ENCODE assay signal across 1 cellular context in the genomic region with DNA sequence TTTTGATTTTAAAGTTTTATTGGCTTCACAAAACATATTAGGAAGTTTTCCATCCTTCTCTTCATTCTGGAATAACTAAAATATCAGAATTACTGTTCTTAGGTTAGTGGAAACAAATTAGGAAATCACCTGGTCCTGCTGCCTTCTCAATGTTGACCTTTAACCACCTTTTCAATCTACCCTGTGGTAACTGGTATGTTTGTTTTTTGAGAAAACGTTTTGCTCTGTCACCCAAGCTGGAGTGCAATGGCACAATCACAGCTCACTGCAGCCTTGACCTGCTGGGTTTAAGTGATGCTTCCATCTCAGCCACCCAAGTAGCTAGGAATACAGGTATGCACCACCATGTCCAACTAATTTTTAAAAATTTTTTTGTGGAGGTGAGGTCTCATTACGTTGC.
A peak's percentile ranks its signal among the peaks of the same experiment; 100 is the strongest.
TF ChIP-seq lines count a peak whose summit lies in the region.

No MANE protein-coding gene starts in this region.

TF ChIP-seq in HepG2, 621 proteins besides CTCF, POLR2A, EP300 and RAD21 (continued from another document and continues in another):
- TF ChIP-seq SMC3 (IDR thresholded peaks at IDR 0.05; ENCODE audit: low read length), result no peak
- no peak for TF ChIP-seq ZNF660 (CRISPR knock-in tag; IDR thresholded peaks at IDR 0.05; ENCODE audit: borderline replicate concordance, low read depth)
- TF ChIP-seq GTF2F1 (IDR thresholded peaks at IDR 0.05; ENCODE audit: low read length), result no peak
- TF ChIP-seq ZIK1 (CRISPR knock-in tag; IDR thresholded peaks at IDR 0.05; ENCODE audit: borderline replicate concordance, low read depth), result no peak
- TF ChIP-seq LCORL (IDR thresholded peaks at IDR 0.05), result peak; percentile 52; the same call in 1 of the 2 replicates
- peak; percentile 89 for TF ChIP-seq LCORL (CRISPR knock-in tag; IDR thresholded peaks at IDR 0.05)
- TF ChIP-seq, protein P1, sequence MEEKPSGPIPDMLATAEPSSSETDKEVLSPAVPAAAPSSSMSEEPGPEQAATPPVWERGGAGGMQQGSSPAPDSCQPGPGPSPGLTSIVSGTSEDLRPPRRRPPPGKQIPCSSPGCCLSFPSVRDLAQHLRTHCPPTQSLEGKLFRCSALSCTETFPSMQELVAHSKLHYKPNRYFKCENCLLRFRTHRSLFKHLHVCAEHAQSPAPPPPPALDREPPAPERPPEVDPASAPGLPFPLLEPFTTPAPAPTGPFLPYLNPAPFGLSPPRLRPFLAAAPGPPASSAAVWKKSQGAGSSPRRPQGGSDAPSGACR (CRISPR knock-in tag; IDR thresholded peaks at IDR 0.05), result 0 out of 2 replicates have a peak, but pooled peaks have one; percentile 61
- TF ChIP-seq, protein P2, sequence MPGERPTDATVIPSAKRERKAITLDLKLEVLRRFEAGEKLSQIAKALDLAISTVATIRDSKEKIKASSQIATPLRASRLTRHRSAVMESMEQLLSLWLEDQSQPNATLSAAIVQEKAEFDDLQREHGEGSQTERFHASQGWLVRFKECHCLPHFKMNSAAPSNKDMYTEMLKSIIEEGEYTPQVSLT (CRISPR knock-in tag; IDR thresholded peaks at IDR 0.05; ENCODE audit: borderline replicate concordance, low read depth), result no peak
- TF ChIP-seq FOXJ3 (CRISPR knock-in tag; IDR thresholded peaks at IDR 0.05; ENCODE audit: borderline replicate concordance), result peak; percentile 52; the same call in 1 of the 2 replicates
- TF ChIP-seq ZNF430 (CRISPR knock-in tag; IDR thresholded peaks at IDR 0.05), result no peak
- no peak for TF ChIP-seq POLR2AphosphoS2 (IDR thresholded peaks at IDR 0.05; ENCODE audit: low read depth, low read length)
- TF ChIP-seq ELF1 (CRISPR knock-in tag; IDR thresholded peaks at IDR 0.05), result 0 out of 2 replicates have a peak, but pooled peaks have one; percentile 13
- TF ChIP-seq HOXA3 (CRISPR knock-in tag; IDR thresholded peaks at IDR 0.05), result peak; percentile 33; the same call in 1 of the 2 replicates
- no peak for TF ChIP-seq ETV6 (CRISPR knock-in tag; conservative IDR thresholded peaks at IDR 0.05)
- TF ChIP-seq CEBPB (IDR thresholded peaks at IDR 0.05; ENCODE audit: borderline replicate concordance, low read depth, low read length), result peak; percentile 75
- TF ChIP-seq ZNF274 (CRISPR knock-in tag; IDR thresholded peaks at IDR 0.05), result no peak
- TF ChIP-seq ZNF235 (CRISPR knock-in tag; IDR thresholded peaks at IDR 0.05; ENCODE audit: borderline replicate concordance), result no peak
- no peak for TF ChIP-seq ATAD3A (CRISPR knock-in tag; IDR thresholded peaks at IDR 0.05)
- no peak for TF ChIP-seq SUZ12 (IDR thresholded peaks at IDR 0.05; ENCODE audit: low read depth, low read length)
- TF ChIP-seq HMG20B (CRISPR knock-in tag; conservative IDR thresholded peaks at IDR 0.05), result 0 out of 2 replicates have a peak, but pooled peaks have one; percentile 20
- TF ChIP-seq ZNF841 (CRISPR knock-in tag; IDR thresholded peaks at IDR 0.05; ENCODE audit: borderline replicate concordance), result no peak
- no peak for TF ChIP-seq ATF7-NPFF (CRISPR knock-in tag; IDR thresholded peaks at IDR 0.05; ENCODE audit: low read depth)
- TF ChIP-seq, protein P3, sequence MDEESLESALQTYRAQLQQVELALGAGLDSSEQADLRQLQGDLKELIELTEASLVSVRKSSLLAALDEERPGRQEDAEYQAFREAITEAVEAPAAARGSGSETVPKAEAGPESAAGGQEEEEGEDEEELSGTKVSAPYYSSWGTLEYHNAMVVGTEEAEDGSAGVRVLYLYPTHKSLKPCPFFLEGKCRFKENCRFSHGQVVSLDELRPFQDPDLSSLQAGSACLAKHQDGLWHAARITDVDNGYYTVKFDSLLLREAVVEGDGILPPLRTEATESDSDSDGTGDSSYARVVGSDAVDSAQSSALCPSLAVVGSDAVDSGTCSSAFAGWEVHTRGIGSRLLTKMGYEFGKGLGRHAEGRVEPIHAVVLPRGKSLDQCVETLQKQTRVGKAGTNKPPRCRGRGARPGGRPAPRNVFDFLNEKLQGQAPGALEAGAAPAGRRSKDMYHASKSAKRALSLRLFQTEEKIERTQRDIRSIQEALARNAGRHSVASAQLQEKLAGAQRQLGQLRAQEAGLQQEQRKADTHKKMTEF (CRISPR knock-in tag; IDR thresholded peaks at IDR 0.05), result peak; percentile 23; the same call in 1 of the 2 replicates
- no peak for TF ChIP-seq ZNF30 (CRISPR knock-in tag; IDR thresholded peaks at IDR 0.05)
- no peak for TF ChIP-seq ZNF780A (CRISPR knock-in tag; IDR thresholded peaks at IDR 0.05)
- TF ChIP-seq TRIM24 (CRISPR knock-in tag; IDR thresholded peaks at IDR 0.05), result no peak
- no peak for TF ChIP-seq NBN (conservative IDR thresholded peaks at IDR 0.05)
- peak; percentile 61 for TF ChIP-seq SAP130 (CRISPR knock-in tag; IDR thresholded peaks at IDR 0.05; ENCODE audit: low read depth)
- TF ChIP-seq PPARG (CRISPR knock-in tag; conservative IDR thresholded peaks at IDR 0.05), result peak; percentile 98
- TF ChIP-seq PHF21A (CRISPR knock-in tag; IDR thresholded peaks at IDR 0.05), result 0 out of 2 replicates have a peak, but pooled peaks have one; percentile 33
- peak; percentile 43; the same call in 1 of the 2 replicates for TF ChIP-seq TARDBP (CRISPR knock-in tag; IDR thresholded peaks at IDR 0.05)
- TF ChIP-seq, protein P4, sequence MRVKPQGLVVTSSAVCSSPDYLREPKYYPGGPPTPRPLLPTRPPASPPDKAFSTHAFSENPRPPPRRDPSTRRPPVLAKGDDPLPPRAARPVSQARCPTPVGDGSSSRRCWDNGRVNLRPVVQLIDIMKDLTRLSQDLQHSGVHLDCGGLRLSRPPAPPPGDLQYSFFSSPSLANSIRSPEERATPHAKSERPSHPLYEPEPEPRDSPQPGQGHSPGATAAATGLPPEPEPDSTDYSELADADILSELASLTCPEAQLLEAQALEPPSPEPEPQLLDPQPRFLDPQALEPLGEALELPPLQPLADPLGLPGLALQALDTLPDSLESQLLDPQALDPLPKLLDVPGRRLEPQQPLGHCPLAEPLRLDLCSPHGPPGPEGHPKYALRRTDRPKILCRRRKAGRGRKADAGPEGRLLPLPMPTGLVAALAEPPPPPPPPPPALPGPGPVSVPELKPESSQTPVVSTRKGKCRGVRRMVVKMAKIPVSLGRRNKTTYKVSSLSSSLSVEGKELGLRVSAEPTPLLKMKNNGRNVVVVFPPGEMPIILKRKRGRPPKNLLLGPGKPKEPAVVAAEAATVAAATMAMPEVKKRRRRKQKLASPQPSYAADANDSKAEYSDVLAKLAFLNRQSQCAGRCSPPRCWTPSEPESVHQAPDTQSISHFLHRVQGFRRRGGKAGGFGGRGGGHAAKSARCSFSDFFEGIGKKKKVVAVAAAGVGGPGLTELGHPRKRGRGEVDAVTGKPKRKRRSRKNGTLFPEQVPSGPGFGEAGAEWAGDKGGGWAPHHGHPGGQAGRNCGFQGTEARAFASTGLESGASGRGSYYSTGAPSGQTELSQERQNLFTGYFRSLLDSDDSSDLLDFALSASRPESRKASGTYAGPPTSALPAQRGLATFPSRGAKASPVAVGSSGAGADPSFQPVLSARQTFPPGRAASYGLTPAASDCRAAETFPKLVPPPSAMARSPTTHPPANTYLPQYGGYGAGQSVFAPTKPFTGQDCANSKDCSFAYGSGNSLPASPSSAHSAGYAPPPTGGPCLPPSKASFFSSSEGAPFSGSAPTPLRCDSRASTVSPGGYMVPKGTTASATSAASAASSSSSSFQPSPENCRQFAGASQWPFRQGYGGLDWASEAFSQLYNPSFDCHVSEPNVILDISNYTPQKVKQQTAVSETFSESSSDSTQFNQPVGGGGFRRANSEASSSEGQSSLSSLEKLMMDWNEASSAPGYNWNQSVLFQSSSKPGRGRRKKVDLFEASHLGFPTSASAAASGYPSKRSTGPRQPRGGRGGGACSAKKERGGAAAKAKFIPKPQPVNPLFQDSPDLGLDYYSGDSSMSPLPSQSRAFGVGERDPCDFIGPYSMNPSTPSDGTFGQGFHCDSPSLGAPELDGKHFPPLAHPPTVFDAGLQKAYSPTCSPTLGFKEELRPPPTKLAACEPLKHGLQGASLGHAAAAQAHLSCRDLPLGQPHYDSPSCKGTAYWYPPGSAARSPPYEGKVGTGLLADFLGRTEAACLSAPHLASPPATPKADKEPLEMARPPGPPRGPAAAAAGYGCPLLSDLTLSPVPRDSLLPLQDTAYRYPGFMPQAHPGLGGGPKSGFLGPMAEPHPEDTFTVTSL (CRISPR knock-in tag; IDR thresholded peaks at IDR 0.05; ENCODE audit: borderline replicate concordance), result peak; percentile 63; the same call in 1 of the 2 replicates
- TF ChIP-seq, protein P5, sequence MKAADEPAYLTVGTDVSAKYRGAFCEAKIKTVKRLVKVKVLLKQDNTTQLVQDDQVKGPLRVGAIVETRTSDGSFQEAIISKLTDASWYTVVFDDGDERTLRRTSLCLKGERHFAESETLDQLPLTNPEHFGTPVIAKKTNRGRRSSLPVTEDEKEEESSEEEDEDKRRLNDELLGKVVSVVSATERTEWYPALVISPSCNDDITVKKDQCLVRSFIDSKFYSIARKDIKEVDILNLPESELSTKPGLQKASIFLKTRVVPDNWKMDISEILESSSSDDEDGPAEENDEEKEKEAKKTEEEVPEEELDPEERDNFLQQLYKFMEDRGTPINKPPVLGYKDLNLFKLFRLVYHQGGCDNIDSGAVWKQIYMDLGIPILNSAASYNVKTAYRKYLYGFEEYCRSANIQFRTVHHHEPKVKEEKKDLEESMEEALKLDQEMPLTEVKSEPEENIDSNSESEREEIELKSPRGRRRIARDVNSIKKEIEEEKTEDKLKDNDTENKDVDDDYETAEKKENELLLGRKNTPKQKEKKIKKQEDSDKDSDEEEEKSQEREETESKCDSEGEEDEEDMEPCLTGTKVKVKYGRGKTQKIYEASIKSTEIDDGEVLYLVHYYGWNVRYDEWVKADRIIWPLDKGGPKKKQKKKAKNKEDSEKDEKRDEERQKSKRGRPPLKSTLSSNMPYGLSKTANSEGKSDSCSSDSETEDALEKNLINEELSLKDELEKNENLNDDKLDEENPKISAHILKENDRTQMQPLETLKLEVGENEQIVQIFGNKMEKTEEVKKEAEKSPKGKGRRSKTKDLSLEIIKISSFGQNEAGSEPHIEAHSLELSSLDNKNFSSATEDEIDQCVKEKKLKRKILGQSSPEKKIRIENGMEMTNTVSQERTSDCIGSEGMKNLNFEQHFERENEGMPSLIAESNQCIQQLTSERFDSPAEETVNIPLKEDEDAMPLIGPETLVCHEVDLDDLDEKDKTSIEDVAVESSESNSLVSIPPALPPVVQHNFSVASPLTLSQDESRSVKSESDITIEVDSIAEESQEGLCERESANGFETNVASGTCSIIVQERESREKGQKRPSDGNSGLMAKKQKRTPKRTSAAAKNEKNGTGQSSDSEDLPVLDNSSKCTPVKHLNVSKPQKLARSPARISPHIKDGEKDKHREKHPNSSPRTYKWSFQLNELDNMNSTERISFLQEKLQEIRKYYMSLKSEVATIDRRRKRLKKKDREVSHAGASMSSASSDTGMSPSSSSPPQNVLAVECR (CRISPR knock-in tag; IDR thresholded peaks at IDR 0.05; ENCODE audit: borderline replicate concordance), result peak; percentile 48; the same call in 1 of the 2 replicates
- TF ChIP-seq, protein P6, sequence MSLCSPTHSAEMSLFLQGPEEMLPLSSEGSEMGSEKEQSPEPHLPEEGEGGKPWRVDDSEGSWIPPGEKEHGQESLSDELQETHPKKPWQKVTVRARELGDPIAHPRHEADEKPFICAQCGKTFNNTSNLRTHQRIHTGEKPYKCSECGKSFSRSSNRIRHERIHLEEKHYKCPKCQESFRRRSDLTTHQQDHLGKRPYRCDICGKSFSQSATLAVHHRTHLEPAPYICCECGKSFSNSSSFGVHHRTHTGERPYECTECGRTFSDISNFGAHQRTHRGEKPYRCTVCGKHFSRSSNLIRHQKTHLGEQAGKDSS (CRISPR knock-in tag; IDR thresholded peaks at IDR 0.05; ENCODE audit: borderline replicate concordance, low read depth), result no peak
- TF ChIP-seq, protein P7, sequence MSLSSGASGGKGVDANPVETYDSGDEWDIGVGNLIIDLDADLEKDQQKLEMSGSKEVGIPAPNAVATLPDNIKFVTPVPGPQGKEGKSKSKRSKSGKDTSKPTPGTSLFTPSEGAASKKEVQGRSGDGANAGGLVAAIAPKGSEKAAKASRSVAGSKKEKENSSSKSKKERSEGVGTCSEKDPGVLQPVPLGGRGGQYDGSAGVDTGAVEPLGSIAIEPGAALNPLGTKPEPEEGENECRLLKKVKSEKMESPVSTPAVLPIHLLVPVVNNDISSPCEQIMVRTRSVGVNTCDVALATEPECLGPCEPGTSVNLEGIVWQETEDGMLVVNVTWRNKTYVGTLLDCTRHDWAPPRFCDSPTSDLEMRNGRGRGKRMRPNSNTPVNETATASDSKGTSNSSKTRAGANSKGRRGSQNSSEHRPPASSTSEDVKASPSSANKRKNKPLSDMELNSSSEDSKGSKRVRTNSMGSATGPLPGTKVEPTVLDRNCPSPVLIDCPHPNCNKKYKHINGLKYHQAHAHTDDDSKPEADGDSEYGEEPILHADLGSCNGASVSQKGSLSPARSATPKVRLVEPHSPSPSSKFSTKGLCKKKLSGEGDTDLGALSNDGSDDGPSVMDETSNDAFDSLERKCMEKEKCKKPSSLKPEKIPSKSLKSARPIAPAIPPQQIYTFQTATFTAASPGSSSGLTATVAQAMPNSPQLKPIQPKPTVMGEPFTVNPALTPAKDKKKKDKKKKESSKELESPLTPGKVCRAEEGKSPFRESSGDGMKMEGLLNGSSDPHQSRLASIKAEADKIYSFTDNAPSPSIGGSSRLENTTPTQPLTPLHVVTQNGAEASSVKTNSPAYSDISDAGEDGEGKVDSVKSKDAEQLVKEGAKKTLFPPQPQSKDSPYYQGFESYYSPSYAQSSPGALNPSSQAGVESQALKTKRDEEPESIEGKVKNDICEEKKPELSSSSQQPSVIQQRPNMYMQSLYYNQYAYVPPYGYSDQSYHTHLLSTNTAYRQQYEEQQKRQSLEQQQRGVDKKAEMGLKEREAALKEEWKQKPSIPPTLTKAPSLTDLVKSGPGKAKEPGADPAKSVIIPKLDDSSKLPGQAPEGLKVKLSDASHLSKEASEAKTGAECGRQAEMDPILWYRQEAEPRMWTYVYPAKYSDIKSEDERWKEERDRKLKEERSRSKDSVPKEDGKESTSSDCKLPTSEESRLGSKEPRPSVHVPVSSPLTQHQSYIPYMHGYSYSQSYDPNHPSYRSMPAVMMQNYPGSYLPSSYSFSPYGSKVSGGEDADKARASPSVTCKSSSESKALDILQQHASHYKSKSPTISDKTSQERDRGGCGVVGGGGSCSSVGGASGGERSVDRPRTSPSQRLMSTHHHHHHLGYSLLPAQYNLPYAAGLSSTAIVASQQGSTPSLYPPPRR (CRISPR knock-in tag; IDR thresholded peaks at IDR 0.05; ENCODE audit: borderline replicate concordance), result 0 out of 2 replicates have a peak, but pooled peaks have one; percentile 13
- no peak for TF ChIP-seq SYNCRIP (IDR thresholded peaks at IDR 0.05; ENCODE audit: insufficient read depth, low read depth, low read length)
- TF ChIP-seq, protein P8, sequence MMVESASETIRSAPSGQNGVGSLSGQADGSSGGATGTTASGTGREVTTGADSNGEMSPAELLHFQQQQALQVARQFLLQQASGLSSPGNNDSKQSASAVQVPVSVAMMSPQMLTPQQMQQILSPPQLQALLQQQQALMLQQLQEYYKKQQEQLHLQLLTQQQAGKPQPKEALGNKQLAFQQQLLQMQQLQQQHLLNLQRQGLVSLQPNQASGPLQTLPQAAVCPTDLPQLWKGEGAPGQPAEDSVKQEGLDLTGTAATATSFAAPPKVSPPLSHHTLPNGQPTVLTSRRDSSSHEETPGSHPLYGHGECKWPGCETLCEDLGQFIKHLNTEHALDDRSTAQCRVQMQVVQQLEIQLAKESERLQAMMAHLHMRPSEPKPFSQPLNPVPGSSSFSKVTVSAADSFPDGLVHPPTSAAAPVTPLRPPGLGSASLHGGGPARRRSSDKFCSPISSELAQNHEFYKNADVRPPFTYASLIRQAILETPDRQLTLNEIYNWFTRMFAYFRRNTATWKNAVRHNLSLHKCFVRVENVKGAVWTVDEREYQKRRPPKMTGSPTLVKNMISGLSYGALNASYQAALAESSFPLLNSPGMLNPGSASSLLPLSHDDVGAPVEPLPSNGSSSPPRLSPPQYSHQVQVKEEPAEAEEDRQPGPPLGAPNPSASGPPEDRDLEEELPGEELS (CRISPR knock-in tag; IDR thresholded peaks at IDR 0.05), result peak; percentile 39; the same call in 1 of the 2 replicates
- TF ChIP-seq RXRB (CRISPR knock-in tag; IDR thresholded peaks at IDR 0.05; ENCODE audit: borderline replicate concordance), result peak; percentile 90
- no peak for TF ChIP-seq ZBTB8A (CRISPR knock-in tag; IDR thresholded peaks at IDR 0.05; ENCODE audit: borderline replicate concordance, low read depth)
